8 cellular contexts compared by ENCODE assay signal in the genomic region with DNA sequence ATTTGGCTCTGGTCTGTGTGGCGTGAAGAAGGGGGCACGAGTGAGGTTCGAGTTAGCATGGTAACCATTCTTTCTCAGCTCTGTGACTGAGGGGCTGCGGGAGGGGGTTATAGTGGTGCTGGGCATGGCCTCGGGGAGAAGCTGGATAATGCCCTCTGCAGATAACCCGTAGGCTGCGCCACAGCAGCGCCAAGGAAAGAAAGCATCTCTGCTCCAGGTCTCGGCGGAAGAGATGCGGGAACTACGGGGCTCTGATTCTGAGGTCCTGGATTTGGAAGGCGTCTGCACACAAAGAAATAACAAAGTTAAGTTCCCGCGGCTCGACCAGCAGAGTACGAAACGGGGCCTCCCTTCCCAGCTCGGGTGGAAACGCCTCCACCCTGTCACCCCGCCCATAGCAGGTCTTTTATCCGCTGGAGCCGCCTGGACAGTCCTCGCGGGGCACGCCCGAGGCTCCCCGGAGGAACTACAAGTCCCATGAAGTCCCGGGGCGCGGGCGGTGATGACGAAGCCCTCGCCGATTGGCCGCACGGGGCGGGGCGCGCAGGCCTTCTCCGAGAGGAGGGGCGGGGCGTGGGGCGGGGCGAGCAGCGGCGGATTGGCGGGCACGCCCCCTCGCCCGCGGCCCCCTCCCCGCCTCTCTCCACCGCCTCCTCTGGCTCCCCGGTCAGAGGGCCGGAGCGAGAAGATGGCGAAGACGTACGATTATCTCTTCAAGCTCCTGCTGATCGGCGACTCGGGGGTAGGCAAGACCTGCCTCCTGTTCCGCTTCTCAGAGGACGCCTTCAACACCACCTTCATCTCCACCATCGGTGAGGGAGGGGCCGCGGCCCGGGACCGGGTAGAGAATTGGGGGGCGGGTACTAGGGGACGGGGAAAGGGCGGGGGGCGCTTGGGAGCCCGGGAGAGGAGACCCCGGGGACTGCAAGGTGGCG. TPM values are rescaled to one million over a fixed set of nuclear protein-coding genes. Genes with fewer than 3 reads are reported as not detected.
DNase-seq lines count a peak whose midpoint lies in the region; ATAC-seq and TF ChIP-seq lines count a peak whose summit lies in the region.

RAB8B (plus strand) TSS at position 670 of the 935 bp plus-strand sequence; CDS start at position 689, 19 bp downstream.

- no peak for TF ChIP-seq EP300 in ovary (IDR thresholded peaks at IDR 0.05)

- peak; percentile 76 for TF ChIP-seq POLR2A in ovary (IDR thresholded peaks at IDR 0.05)

- DNase-seq in GM12865 (ENCODE audit: low read depth) (peak; percentile 97), NCI-H1105 treated with DMSO at 0.1 percent for 48 hours (lab: John Stamatoyannopoulos, UW) (peak; percentile 98), SW480 (ENCODE audit: low spot score) (peak; percentile 89), Right ventricle myocardium inferior (ENCODE audit: missing footprints) (peak; percentile 100), ovary (peak; percentile 98 to 99 (median 99))
- DNase-seq in activated naive CD8-positive, alpha-beta T cell treated with anti-CD3 and anti-CD28 coated beads, Interleukin-2, amount 50 U/mL, for 16 hours (ENCODE audit: low read depth, low spot score), result peak; percentile 99

- WGBS in ovary, 3 donors, result 0 to 1% (median 1%) methylated on average over 75 to 77 of the region's 77 CpGs
- WGBS in thymus, result under 1% methylated on average over 77 of the region's 77 CpGs

- intact Hi-C loops in Right ventricle myocardium inferior (cut with DNase I) (loop anchor here (2.0 kb wide), 2 partner anchors 32 to 88 kb away; partner anchors contain the start of genes APH1B and RPS27L), ovary (cut with DNase I) (loop anchor here in 1 of 4 donors (10.0 kb wide), 1 partner anchor 86 kb away; the partner anchor contains the start of gene APH1B)

- H3K27me3 ChIP-seq in ovary (no peaks in the 10 kb centered on the region), thymus (ENCODE audit: control insufficient read depth, insufficient read depth) (no peaks in the 10 kb centered on the region)

- H3K4me1 ChIP-seq in ovary (ENCODE audit: insufficient read depth) (peaks cover 7% of the 10 kb centered on the region), thymus (ENCODE audit: control insufficient read depth, insufficient read depth, low read length) (peaks cover 24% of the 10 kb centered on the region)

- peak within 1 kb of the TSS; percentile 87 for H3K4me3 ChIP-seq in GM12865 (ENCODE audit: low read depth, low read length)
- peak within 1 kb of the TSS; percentile 91 for H3K4me3 ChIP-seq in ovary
- H3K4me3 ChIP-seq in thymus (ENCODE audit: low read length), result peak within 1 kb of the TSS; percentile 87

- H3K27ac ChIP-seq in ovary (peak within 1 kb of the TSS in 1 of 2 donors; percentile 58), thymus (ENCODE audit: low read depth) (peak within 1 kb of the TSS; percentile 80)

- no peaks in the 10 kb centered on the region for H3K9me3 ChIP-seq in ovary
- H3K9me3 ChIP-seq in thymus (ENCODE audit: control insufficient read depth), result no peaks in the 10 kb centered on the region

- ATAC-seq in HG02642 (IDR thresholded peaks at IDR 0.05; ENCODE audit: poor library complexity, unreplicated experiment), result peak; percentile 90
- peak; percentile 99 for ATAC-seq in Right ventricle myocardium inferior

- H3K36me3 ChIP-seq in ovary (no peaks in the 10 kb centered on the region), thymus (ENCODE audit: control insufficient read depth, insufficient read depth) (no peaks in the 10 kb centered on the region)

- TF ChIP-seq CTCF in GM12865 (IDR thresholded peaks at IDR 0.05; ENCODE audit: insufficient read depth, low read depth, low read length, missing control alignments) (no peak), ovary (IDR thresholded peaks at IDR 0.05) (no peak)

RNA-seq across cellular contexts. Expression of gene RAB8B, which starts in this region (rescaled TPM):
- 12.3 TPM for total RNA-seq in Right ventricle myocardium inferior
- 10 to 100 TPM; 23.1 to 58.0 (median 48.5) TPM for total RNA-seq in ovary
- polyA plus RNA-seq in ovary, result 10 to 100 TPM; 18.5 to 40.0 TPM
- polyA plus RNA-seq in thymus, result 28.5 TPM
